In genomic region chr18:53682796-53683195, GRCh38 we compare ENCODE assay signal across 16 cellular contexts.
DNase-seq lines count a peak whose midpoint lies in the region; ATAC-seq and TF ChIP-seq lines count a peak whose summit lies in the region.
"Had no signal": no experiment of that assay in that cellular context is flagged by ENCODE, and none has a peak within 500 bp of the region (broad histone marks: within the 10 kb centered on the region; RNA-seq: fewer than 3 reads in every experiment).

No MANE protein-coding gene starts in this region.

- no peaks in the 10 kb centered on the region for H3K79me1 ChIP-seq in H9 (ENCODE audit: insufficient read depth, low read depth, low read length, poor library complexity, severe bottlenecking)

- no peak overlapping the region for H3K23ac ChIP-seq in H9 (ENCODE audit: insufficient read length, low read depth, low read length)

- no peak overlapping the region for H2BK5ac ChIP-seq in H9 (ENCODE audit: insufficient read length, low read length)

- no peak overlapping the region for H4K5ac ChIP-seq in H9 (ENCODE audit: insufficient read length, low read depth, low read length)

- peak overlapping the region; percentile 60 for H4K8ac ChIP-seq in H9 (replicated peaks; ENCODE audit: insufficient read length, low read depth, low read length)

- H3K4me2 ChIP-seq in H9 (ENCODE audit: insufficient read depth, insufficient read length, low read length) = no peak overlapping the region
- H3K4me2 ChIP-seq: BLaER1 treated with 17β-estradiol and CSF1 and Interleukin-3, amounts not matched to agents 10 nM and 100 nM had no signal

- no peak overlapping the region for H3T11ph ChIP-seq in H9 (ENCODE audit: low read length)

- no peaks in the 10 kb centered on the region for H3K79me2 ChIP-seq in H9 (ENCODE audit: insufficient read depth, low read length)

- no peak overlapping the region for H3K27ac Mint-ChIP-seq in H9
- no peak overlapping the region for H3K27ac Mint-ChIP-seq in stimulated activated memory B cell treated with anti-CD40 and anti-IgM and Interleukin-4, amounts not matched to agents 10 μg/mL and 1 μg/mL and 100 μg/mL, for 72 hours
- H3K27ac Mint-ChIP-seq: CD4-positive, CD25-positive, alpha-beta regulatory T cell; IgD-negative memory B cell had no signal

- no peaks in the 10 kb centered on the region for H3K4me1 ChIP-seq in H9 (ENCODE audit: insufficient read depth, low read length)
- H3K4me1 ChIP-seq: BLaER1 treated with 17β-estradiol and CSF1 and Interleukin-3, amounts not matched to agents 10 nM and 100 nM; HAP-1 had no signal

- no CpG with 5 or more reads among the region's 2 CpGs for WGBS in H9 (ENCODE audit: extremely low coverage, insufficient read length, low lambda C conversion rate)

- no peaks in the 10 kb centered on the region for H3K27me3 ChIP-seq in H9 (ENCODE audit: insufficient read depth, low read length)
- H3K27me3 ChIP-seq: BLaER1 treated with 17β-estradiol and CSF1 and Interleukin-3, amounts not matched to agents 10 nM and 100 nM had no signal

- no peak overlapping the region for H3K18ac ChIP-seq in H9 (ENCODE audit: insufficient read length, low read depth, low read length)

- no peak overlapping the region for H3K14ac ChIP-seq in H9 (ENCODE audit: insufficient read depth, low read length)

- H2BK15ac ChIP-seq in H9 (ENCODE audit: low read depth, low read length) = no peak overlapping the region

- H3K4ac ChIP-seq in H9 (ENCODE audit: low read depth, low read length) = no peak overlapping the region

- H3K56ac ChIP-seq in H9 (ENCODE audit: insufficient read length, low read depth, low read length) = no peak overlapping the region

- H2BK12ac ChIP-seq in H9 (ENCODE audit: insufficient read length, low read depth, low read length) = no peak overlapping the region

- no peak overlapping the region for H4K91ac ChIP-seq in H9 (ENCODE audit: insufficient read length, low read depth, low read length)

- H3K23me2 ChIP-seq in H9 (ENCODE audit: insufficient read length, low read depth, low read length, poor library complexity, severe bottlenecking) = no peaks in the 10 kb centered on the region

- ATAC-seq in stimulated activated memory B cell treated with anti-CD40 and anti-IgM and Interleukin-4, amounts not matched to agents 10 μg/mL and 1 μg/mL and 100 μg/mL, for 72 hours = peak; percentile 41
- no peak for ATAC-seq in GM21367 (IDR thresholded peaks at IDR 0.05; ENCODE audit: unreplicated experiment)

- no peaks in the 10 kb centered on the region for H3K9me3 ChIP-seq in H9 (ENCODE audit: control insufficient read depth, low read depth, low read length)
- H3K9me3 ChIP-seq: BLaER1 treated with 17β-estradiol and CSF1 and Interleukin-3, amounts not matched to agents 10 nM and 100 nM; HAP-1 had no signal

- H3K36me3 Mint-ChIP-seq in H9 (ENCODE audit: insufficient read depth in 1 of 3, low read depth in 3 of 3) = no peaks in the 10 kb centered on the region; a peak in 1 of 7 replicates
- no peaks in the 10 kb centered on the region for H3K36me3 Mint-ChIP-seq in stimulated activated memory B cell treated with anti-CD40 and anti-IgM and Interleukin-4, amounts not matched to agents 10 μg/mL and 1 μg/mL and 100 μg/mL, for 72 hours
- H3K36me3 Mint-ChIP-seq: CD4-positive, CD25-positive, alpha-beta regulatory T cell; IgD-negative memory B cell had no signal

- H3K9ac ChIP-seq in H9 (ENCODE audit: extremely low read depth, insufficient read length, low read length) = no peak overlapping the region
- H3K9ac ChIP-seq: BLaER1 treated with 17β-estradiol and CSF1 and Interleukin-3, amounts not matched to agents 10 nM and 100 nM; GM23248 had no signal

- peaks cover 4% of the 10 kb centered on the region in 2 experiments; a peak in 1 of 4 replicates for H3K4me1 Mint-ChIP-seq in H9
- no peaks in the 10 kb centered on the region for H3K4me1 Mint-ChIP-seq in stimulated activated memory B cell treated with anti-CD40 and anti-IgM and Interleukin-4, amounts not matched to agents 10 μg/mL and 1 μg/mL and 100 μg/mL, for 72 hours
- H3K4me1 Mint-ChIP-seq: IgD-negative memory B cell had no signal

- H4K20me1 ChIP-seq in H9 (ENCODE audit: control insufficient read depth, insufficient read depth, insufficient read length) = no peaks in the 10 kb centered on the region
- H4K20me1 ChIP-seq: BLaER1 treated with 17β-estradiol and CSF1 and Interleukin-3, amounts not matched to agents 10 nM and 100 nM had no signal

- H3K9me3 Mint-ChIP-seq in H9 = peaks cover 0 to 3% of the 10 kb centered on the region in 2 experiments; a peak in 2 of 5 replicates
- peaks cover 6% of the 10 kb centered on the region for H3K9me3 Mint-ChIP-seq in stimulated activated memory B cell treated with anti-CD40 and anti-IgM and Interleukin-4, amounts not matched to agents 10 μg/mL and 1 μg/mL and 100 μg/mL, for 72 hours

- H3K4me3 Mint-ChIP-seq in H9 = no peak overlapping the region
- no peak overlapping the region for H3K4me3 Mint-ChIP-seq in stimulated activated memory B cell treated with anti-CD40 and anti-IgM and Interleukin-4, amounts not matched to agents 10 μg/mL and 1 μg/mL and 100 μg/mL, for 72 hours
- H3K4me3 Mint-ChIP-seq: CD4-positive, CD25-positive, alpha-beta regulatory T cell; IgD-negative memory B cell had no signal

- no peak overlapping the region for H2BK120ac ChIP-seq in H9 (ENCODE audit: low read depth, low read length, poor library complexity, severe bottlenecking)

- H3K27ac ChIP-seq in H9 (ENCODE audit: insufficient read length, low read depth, low read length) = no peak overlapping the region
- H3K27ac ChIP-seq: BLaER1 treated with 17β-estradiol and CSF1 and Interleukin-3, amounts not matched to agents 10 nM and 100 nM; GM23248 had no signal

- no peak overlapping the region for H2AFZ ChIP-seq in H9 (ENCODE audit: low read length)
- H2AFZ ChIP-seq: GM23248 had no signal

- DNase-seq in DMS53 (lab: John Stamatoyannopoulos, UW) (peak; percentile 36), DMS53 treated with DMSO at 0.1 percent for 48 hours (lab: John Stamatoyannopoulos, UW; ENCODE audit: unreplicated experiment) (no peak), H9 (no peak), islet precursor cell (peak; percentile 57)
- no peak for DNase-seq in activated naive CD4-positive, alpha-beta T cell (lab: John Stamatoyannopoulos, UW)
- DNase-seq: 8988T; AML-193; CD4-positive, CD25-positive, alpha-beta regulatory T cell; DND-41; GF-D8; GM23248 had no signal

- no peak overlapping the region for H2AK5ac ChIP-seq in H9 (ENCODE audit: insufficient read length, low read length)

- no peak for TF ChIP-seq CTCF in H9 (conservative IDR thresholded peaks at IDR 0.05)

- H3K27me3 Mint-ChIP-seq in H9 (ENCODE audit: low read depth) = no peaks in the 10 kb centered on the region; the same call in 1 of the 2 replicates
- H3K27me3 Mint-ChIP-seq in stimulated activated memory B cell treated with anti-CD40 and anti-IgM and Interleukin-4, amounts not matched to agents 10 μg/mL and 1 μg/mL and 100 μg/mL, for 72 hours = no peaks in the 10 kb centered on the region
- H3K27me3 Mint-ChIP-seq: CD4-positive, CD25-positive, alpha-beta regulatory T cell; IgD-negative memory B cell had no signal

- H2BK20ac ChIP-seq in H9 (ENCODE audit: low read depth, low read length, poor library complexity, severe bottlenecking) = no peak overlapping the region

Comparison
In these comparisons a context has a peak if more than half of its experiments do, and no peak if none do; other contexts are left out.
1. DNase-seq: peak in DMS53 (single experiment) and islet precursor cell (single experiment); none in DMS53 treated with DMSO at 0.1 percent for 48 hours (single experiment), H9 (single experiment) and activated naive CD4-positive, alpha-beta T cell (0 of 4).